ENCODE assay signal across 14 cellular contexts in the genomic region with DNA sequence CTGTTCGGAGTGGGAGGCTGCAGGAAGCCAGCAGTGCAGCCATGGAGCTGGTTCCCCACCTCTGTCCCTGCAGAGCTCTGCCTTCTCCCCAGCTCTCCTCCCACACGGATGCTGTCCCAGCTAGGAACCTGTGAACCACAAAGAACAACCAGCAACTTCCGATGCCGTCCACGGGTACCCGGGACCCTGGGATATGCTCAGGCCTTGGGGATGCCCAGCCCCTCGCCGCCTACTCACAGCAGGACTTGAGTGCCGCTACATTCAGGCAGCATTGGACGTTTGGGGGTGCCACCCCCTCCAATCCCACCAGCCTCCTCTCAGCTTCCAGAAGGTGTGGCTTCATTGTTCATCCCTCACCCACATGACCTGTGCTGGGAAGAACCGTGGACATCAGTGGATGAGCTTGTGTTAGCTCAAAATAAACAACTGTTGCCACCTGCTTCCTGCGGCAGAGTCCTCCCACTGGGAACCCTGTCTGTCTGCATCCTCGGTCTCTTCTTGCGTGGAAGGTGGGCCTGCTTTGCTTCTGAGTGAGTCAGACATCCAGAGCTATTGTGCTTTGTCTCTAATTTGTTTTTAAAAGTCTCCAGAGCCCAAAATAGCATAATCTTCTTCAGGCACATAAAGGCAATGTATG. TPM values are rescaled to one million over a fixed set of nuclear protein-coding genes. Genes with fewer than 3 reads are reported as not detected.
DNase-seq lines count a peak whose midpoint lies in the region; ATAC-seq and TF ChIP-seq lines count a peak whose summit lies in the region.
"Had no signal": no experiment of that assay in that cellular context is flagged by ENCODE, and none has a peak within 500 bp of the region (broad histone marks: within the 10 kb centered on the region; RNA-seq: fewer than 3 reads in every experiment).

No MANE protein-coding gene starts in this region.

- H3K23ac ChIP-seq in IMR-90 (ENCODE audit: low read depth, low read length): no peak overlapping the region

- H2AK5ac ChIP-seq in IMR-90 (ENCODE audit: low read depth, low read length): no peak overlapping the region

- no peak overlapping the region for H3K18ac ChIP-seq in IMR-90 (ENCODE audit: low read depth, low read length)

- no peak for TF ChIP-seq RAD21 in IMR-90 (IDR thresholded peaks at IDR 0.05; ENCODE audit: low read length)

- H3K27ac ChIP-seq in BLaER1 treated with 17β-estradiol and CSF1 and Interleukin-3, amounts not matched to agents 10 nM and 100 nM: no peak overlapping the region
- H3K27ac ChIP-seq in IMR-90 (ENCODE audit: insufficient read depth, low read length) (no peak overlapping the region), osteoblast (ENCODE audit: low read depth, low read length) (no peak overlapping the region)
- H3K27ac ChIP-seq: KMS-11 had no signal

- no peak overlapping the region for H3K56ac ChIP-seq in IMR-90 (ENCODE audit: extremely low read depth, insufficient read depth, low read length)

- no peaks in the 10 kb centered on the region for H3K79me1 ChIP-seq in IMR-90 (ENCODE audit: low read depth in 1 of 2, low read length in 2 of 2)

- no peak for TF ChIP-seq POLR2A in IMR-90 (IDR thresholded peaks at IDR 0.05; ENCODE audit: low read depth, low read length)

- in situ Hi-C loops in IMR-90 (cut with MboI; ENCODE audit: low sequenced_read_pairs): no loop called here

- no peak overlapping the region for H3K14ac ChIP-seq in IMR-90 (replicated peaks; ENCODE audit: low read depth, low read length)

- dilution Hi-C loops in IMR-90 (cut with HindIII; ENCODE audit: low sequenced_read_pairs, unreplicated experiment): no loop called here

- WGBS in IMR-90 (ENCODE audit: extremely low coverage in 2 of 2, insufficient read length in 1 of 2), 2 experiments: 53% methylated on average over 7 of the region's 14 CpGs; no CpG with 5 or more reads in 1 of the 2 experiments

- no peak overlapping the region for H2BK120ac ChIP-seq in IMR-90 (ENCODE audit: low read depth, low read length)

- intact Hi-C loops in IMR-90 (cut with micrococcal nuclease): no loop called here

- no peak overlapping the region for H2BK20ac ChIP-seq in IMR-90 (ENCODE audit: low read depth, low read length)

- no peak overlapping the region for H3K4ac ChIP-seq in IMR-90 (ENCODE audit: low read depth, low read length)

- no peaks in the 10 kb centered on the region for H3K36me3 ChIP-seq in BLaER1 treated with 17β-estradiol and CSF1 and Interleukin-3, amounts not matched to agents 10 nM and 100 nM
- H3K36me3 ChIP-seq in IMR-90 (ENCODE audit: control insufficient read depth, insufficient read depth, low read length) (no peaks in the 10 kb centered on the region), osteoblast (ENCODE audit: insufficient read depth, low read length) (no peaks in the 10 kb centered on the region)

- H4K5ac ChIP-seq in IMR-90 (ENCODE audit: low read depth, low read length): no peak overlapping the region

- no peak overlapping the region for H4K8ac ChIP-seq in IMR-90 (ENCODE audit: low read depth in 2 of 2, low read length in 2 of 2)

- no peak overlapping the region for H2BK15ac ChIP-seq in IMR-90 (ENCODE audit: low read depth, low read length)

- H3K9me3 ChIP-seq in BLaER1 treated with 17β-estradiol and CSF1 and Interleukin-3, amounts not matched to agents 10 nM and 100 nM (replicated peaks in 1 of 11): no peaks in the 10 kb centered on the region
- H3K9me3 ChIP-seq in IMR-90 (ENCODE audit: control insufficient read depth, insufficient read depth, low read length) (peaks cover 35% of the 10 kb centered on the region), osteoblast (ENCODE audit: low read depth, low read length) (no peaks in the 10 kb centered on the region)
- H3K9me3 ChIP-seq: Caco-2 had no signal

- H4K20me1 ChIP-seq in BLaER1 treated with 17β-estradiol and CSF1 and Interleukin-3, amounts not matched to agents 10 nM and 100 nM: peaks cover 0 to 4% (median 0%) of the 10 kb centered on the region in 11 experiments; a peak in 2 of 22 replicates
- H4K20me1 ChIP-seq in IMR-90 (ENCODE audit: insufficient read depth, low read length): no peaks in the 10 kb centered on the region
- no peaks in the 10 kb centered on the region for H4K20me1 ChIP-seq in osteoblast (ENCODE audit: insufficient read depth, low read length)

- H3K9me1 ChIP-seq in IMR-90 (ENCODE audit: insufficient read depth, low read length): no peaks in the 10 kb centered on the region

- no peaks in the 10 kb centered on the region for H3K79me2 ChIP-seq in osteoblast (ENCODE audit: insufficient read depth, low read length)

- no peak overlapping the region for H2AK9ac ChIP-seq in IMR-90 (replicated peaks; ENCODE audit: low read depth, low read length, poor library complexity)

- H2BK5ac ChIP-seq in IMR-90 (ENCODE audit: low read depth, low read length, poor library complexity, severe bottlenecking): no peak overlapping the region

- peaks cover 18 to 32% (median 25%) of the 10 kb centered on the region in 10 experiments; a peak in 19 of 20 replicates for H3K4me1 ChIP-seq in BLaER1 treated with 17β-estradiol and CSF1 and Interleukin-3, amounts not matched to agents 10 nM and 100 nM
- H3K4me1 ChIP-seq in IMR-90 (ENCODE audit: control insufficient read depth, insufficient read depth, low read length): no peaks in the 10 kb centered on the region
- H3K4me1 ChIP-seq in osteoblast (ENCODE audit: insufficient read depth, low read length): no peaks in the 10 kb centered on the region
- H3K4me1 ChIP-seq: Caco-2 had no signal

- H3K4me3 ChIP-seq in BLaER1 treated with 17β-estradiol and CSF1 and Interleukin-3, amounts not matched to agents 10 nM and 100 nM: no peak overlapping the region
- H3K4me3 ChIP-seq in IMR-90 (ENCODE audit: insufficient read depth, low read depth, low read length) (no peak overlapping the region), osteoblast (ENCODE audit: insufficient read depth, low read length) (no peak overlapping the region)
- H3K4me3 ChIP-seq: GM23338 had no signal

- H4K91ac ChIP-seq in IMR-90 (ENCODE audit: insufficient read depth, low read depth, low read length): no peak overlapping the region

- ATAC-seq in IMR-90 (ENCODE audit: low read depth) (no peak), GM19023 (IDR thresholded peaks at IDR 0.05; ENCODE audit: unreplicated experiment) (no peak)
- ATAC-seq: GM23338 had no signal

- DNase-seq in IMR-90: no peak
- DNase-seq in osteoblast (ENCODE audit: insufficient read length, low spot score, missing footprints): peak; percentile 68
- DNase-seq in COR-L47 (lab: John Stamatoyannopoulos, UW): no peak
- DNase-seq in epidermal melanocyte (ENCODE audit: insufficient read length, low spot score): no peak
- DNase-seq: ACHN; Caco-2; CD4-positive, CD25-positive, alpha-beta regulatory T cell; CD8-positive, alpha-beta memory T cell; HCEC 1CT had no signal

- no peak overlapping the region for H3K9ac ChIP-seq in BLaER1 treated with 17β-estradiol and CSF1 and Interleukin-3, amounts not matched to agents 10 nM and 100 nM
- H3K9ac ChIP-seq in IMR-90 (ENCODE audit: low read depth, low read length): no peak overlapping the region
- H3K9ac ChIP-seq: KMS-11 had no signal

- no peak for TF ChIP-seq CTCF in IMR-90 (conservative IDR thresholded peaks at IDR 0.05; ENCODE audit: low read depth, low read length)
- TF ChIP-seq CTCF in osteoblast (IDR thresholded peaks at IDR 0.05; ENCODE audit: extremely low read depth, low read depth, low read length): no peak

- no peaks in the 10 kb centered on the region for H3K27me3 ChIP-seq in BLaER1 treated with 17β-estradiol and CSF1 and Interleukin-3, amounts not matched to agents 10 nM and 100 nM
- H3K27me3 ChIP-seq in IMR-90 (ENCODE audit: control insufficient read depth, insufficient read depth, low read length) (no peaks in the 10 kb centered on the region), osteoblast (ENCODE audit: insufficient read depth, low read length) (no peaks in the 10 kb centered on the region)

- POLR2A ChIA-PET in IMR-90 (lab: Charles Lee; ENCODE audit: unreplicated experiment): no interaction called here

- CTCF ChIA-PET in IMR-90 (lab: Yijun Ruan, JAX): no interaction called here

- H2AFZ ChIP-seq in IMR-90 (replicated peaks; ENCODE audit: low read length, poor library complexity): peak overlapping the region; percentile 21
- no peak overlapping the region for H2AFZ ChIP-seq in osteoblast (ENCODE audit: low read length)
- H2AFZ ChIP-seq: GM23338 had no signal

- peak overlapping the region in 7 of 11 experiments; percentile 4 to 27 (median 17); a peak in 10 of 22 replicates for H3K4me2 ChIP-seq in BLaER1 treated with 17β-estradiol and CSF1 and Interleukin-3, amounts not matched to agents 10 nM and 100 nM
- H3K4me2 ChIP-seq in IMR-90 (ENCODE audit: low read depth, low read length) (no peak overlapping the region), osteoblast (ENCODE audit: insufficient read depth, low read length) (no peak overlapping the region)
- H3K4me2 ChIP-seq: GM23338, KMS-11 had no signal

- no TSS peak for BruUV-seq in IMR-90 (replicated peaks; lab: Mats Ljungman, UMichigan)

TF ChIP-seq in IMR-90, 13 proteins besides CTCF, POLR2A, EP300 and RAD21 (continues in another document):
- TF ChIP-seq RCOR1 (IDR thresholded peaks at IDR 0.05; ENCODE audit: insufficient replicate concordance, low read length): no peak
- TF ChIP-seq, protein P1, sequence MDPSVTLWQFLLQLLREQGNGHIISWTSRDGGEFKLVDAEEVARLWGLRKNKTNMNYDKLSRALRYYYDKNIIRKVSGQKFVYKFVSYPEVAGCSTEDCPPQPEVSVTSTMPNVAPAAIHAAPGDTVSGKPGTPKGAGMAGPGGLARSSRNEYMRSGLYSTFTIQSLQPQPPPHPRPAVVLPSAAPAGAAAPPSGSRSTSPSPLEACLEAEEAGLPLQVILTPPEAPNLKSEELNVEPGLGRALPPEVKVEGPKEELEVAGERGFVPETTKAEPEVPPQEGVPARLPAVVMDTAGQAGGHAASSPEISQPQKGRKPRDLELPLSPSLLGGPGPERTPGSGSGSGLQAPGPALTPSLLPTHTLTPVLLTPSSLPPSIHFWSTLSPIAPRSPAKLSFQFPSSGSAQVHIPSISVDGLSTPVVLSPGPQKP (IDR thresholded peaks at IDR 0.05; ENCODE audit: borderline replicate concordance, low read depth, low read length): no peak
- no peak for TF ChIP-seq USF2 (IDR thresholded peaks at IDR 0.05; ENCODE audit: low read depth, low read length)
- no peak for TF ChIP-seq NFE2L2 (IDR thresholded peaks at IDR 0.05; ENCODE audit: low read depth, low read length)
- no peak for TF ChIP-seq MXI1 (IDR thresholded peaks at IDR 0.05; ENCODE audit: borderline replicate concordance, low read depth, low read length)

RNA-seq across cellular contexts. Expression of gene AJAP1, which starts 20.1 kb away (rescaled TPM):
- total RNA-seq in IMR-90 (2012; rRNA removed): under 0.01 TPM in 2 replicates
- polyA plus RNA-seq in IMR-90 (2012; rRNA removed): 0.02 and 0.03 TPM in 2 replicates
- 0.01 TPM in 1 of 2 replicates, not detected in the other for polyA plus RNA-seq in IMR-90 (2012; cell fraction: cytosol; rRNA removed)
- polyA plus RNA-seq in IMR-90 (2012; cell fraction: nucleus; rRNA removed; ENCODE audit: low replicate concordance): 0.02 and 0.05 TPM in 2 replicates
- 0.29 and 1.1 TPM in 2 replicates for total RNA-seq in osteoblast
- total RNA-seq: Caco-2; CD8-positive, alpha-beta memory T cell; GM23338; HT-29 had no signal
- polyA plus RNA-seq: CD8-positive, alpha-beta memory T cell; GM23338 had no signal

Comparison
In these comparisons a context has a peak if more than half of its experiments do, and no peak if none do; other contexts are left out.
1. H3K4me2 ChIP-seq: peak in BLaER1 treated with 17β-estradiol and CSF1 and Interleukin-3, amounts not matched to agents 10 nM and 100 nM (7 of 11); none in IMR-90 (single experiment) and osteoblast (single experiment).